ENCODE assay signal across 8 cellular contexts in genomic region chr12:96906849-96907664, GRCh38. TPM values are rescaled to one million over a fixed set of nuclear protein-coding genes. Genes with fewer than 3 reads are reported as not detected.
DNase-seq lines count a peak whose midpoint lies in the region; ATAC-seq and TF ChIP-seq lines count a peak whose summit lies in the region.

A gene with protein sequence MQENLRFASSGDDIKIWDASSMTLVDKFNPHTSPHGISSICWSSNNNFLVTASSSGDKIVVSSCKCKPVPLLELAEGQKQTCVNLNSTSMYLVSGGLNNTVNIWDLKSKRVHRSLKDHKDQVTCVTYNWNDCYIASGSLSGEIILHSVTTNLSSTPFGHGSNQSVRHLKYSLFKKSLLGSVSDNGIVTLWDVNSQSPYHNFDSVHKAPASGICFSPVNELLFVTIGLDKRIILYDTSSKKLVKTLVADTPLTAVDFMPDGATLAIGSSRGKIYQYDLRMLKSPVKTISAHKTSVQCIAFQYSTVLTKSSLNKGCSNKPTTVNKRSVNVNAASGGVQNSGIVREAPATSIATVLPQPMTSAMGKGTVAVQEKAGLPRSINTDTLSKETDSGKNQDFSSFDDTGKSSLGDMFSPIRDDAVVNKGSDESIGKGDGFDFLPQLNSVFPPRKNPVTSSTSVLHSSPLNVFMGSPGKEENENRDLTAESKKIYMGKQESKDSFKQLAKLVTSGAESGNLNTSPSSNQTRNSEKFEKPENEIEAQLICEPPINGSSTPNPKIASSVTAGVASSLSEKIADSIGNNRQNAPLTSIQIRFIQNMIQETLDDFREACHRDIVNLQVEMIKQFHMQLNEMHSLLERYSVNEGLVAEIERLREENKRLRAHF (plus strand): TSS chr12:96907257. CDS start chr12:96909760, 2,503 bp downstream.

- H3K27ac ChIP-seq in HL-60 (replicated peaks): peak within 1 kb of the TSS; percentile 78

- H3K27me3 Mint-ChIP-seq in endothelial cell (ENCODE audit: unreplicated experiment): peaks cover 6% of the 10 kb centered on the region
- H3K27me3 Mint-ChIP-seq in mesothelial cell of epicardium (ENCODE audit: low read depth): peaks cover 3% of the 10 kb centered on the region

- no peaks in the 10 kb centered on the region for H3K9me3 Mint-ChIP-seq in endothelial cell (ENCODE audit: unreplicated experiment)
- H3K9me3 Mint-ChIP-seq in mesothelial cell of epicardium: peaks cover 6% of the 10 kb centered on the region

- no peaks in the 10 kb centered on the region for H3K36me3 Mint-ChIP-seq in endothelial cell (ENCODE audit: low read depth, unreplicated experiment)
- no peaks in the 10 kb centered on the region for H3K36me3 Mint-ChIP-seq in mesothelial cell of epicardium

- peak within 1 kb of the TSS; percentile 98 for H3K4me3 ChIP-seq in HL-60 (replicated peaks; ENCODE audit: insufficient read depth, low read length)

- TF ChIP-seq CTCF in HL-60 (IDR thresholded peaks at IDR 0.05; ENCODE audit: insufficient read depth, low read length): no peak
- no peak for TF ChIP-seq CTCF in endothelial cell (IDR thresholded peaks at IDR 0.05; ENCODE audit: unreplicated experiment)
- TF ChIP-seq CTCF in mesothelial cell of epicardium (IDR thresholded peaks at IDR 0.05; ENCODE audit: unreplicated experiment): no peak

- no peaks in the 10 kb centered on the region for H3K27me3 ChIP-seq in HL-60 (ENCODE audit: insufficient read depth, poor library complexity, severe bottlenecking)

- ATAC-seq in GM19467 (IDR thresholded peaks at IDR 0.05; ENCODE audit: unreplicated experiment): peak; percentile 95

- H3K27ac Mint-ChIP-seq in endothelial cell (ENCODE audit: unreplicated experiment) (peak within 1 kb of the TSS; percentile 90), mesothelial cell of epicardium (peak within 1 kb of the TSS; percentile 90)

- H3K4me3 Mint-ChIP-seq in endothelial cell (ENCODE audit: unreplicated experiment) (peak within 1 kb of the TSS; percentile 97), mesothelial cell of epicardium (peak within 1 kb of the TSS; percentile 87)

- DNase-seq in COR-L47 (lab: John Stamatoyannopoulos, UW): peak; percentile 74
- peak; percentile 71 to 73 for DNase-seq in HL-60 (ENCODE audit: low read depth in 1 of 2, low spot score in 1 of 2)
- peak; percentile 66 for DNase-seq in NOMO-1 treated with dmso at 0.1 percent for 144 hours (lab: John Stamatoyannopoulos, UW; ENCODE audit: unreplicated experiment)
- peak; percentile 81 for DNase-seq in activated CD8-positive, alpha-beta memory T cell treated with anti-CD3 and anti-CD28 coated beads, Interleukin-2, amount 50 U/mL, for 4 hours
- peak; percentile 81 for DNase-seq in endothelial cell (ENCODE audit: low spot score)
- peak; percentile 51 to 83 for DNase-seq in mesothelial cell of epicardium (ENCODE audit: low spot score in 2 of 2, unreplicated experiment in 2 of 2)
- peak; percentile 50 to 74 for DNase-seq in stimulated activated CD8-positive, alpha-beta memory T cell treated with anti-CD3 and anti-CD28 coated beads, Interleukin-15, amount 100 ng/mL, for 4 hours (ENCODE audit: low read depth in 2 of 2)

- H3K4me1 Mint-ChIP-seq in endothelial cell (ENCODE audit: unreplicated experiment) (peaks cover 26% of the 10 kb centered on the region), mesothelial cell of epicardium (peaks cover 30% of the 10 kb centered on the region)

RNA-seq across cellular contexts. Expression of the gene that starts here (rescaled TPM):
- total RNA-seq in endothelial cell (ENCODE audit: unreplicated experiment) (18.4 TPM), mesothelial cell of epicardium (23.7 to 25.1 TPM (median 23.7 TPM) in 3 replicates)

Comparison
In these comparisons a context has a peak if more than half of its experiments do, and no peak if none do; other contexts are left out.
1. Peak in every context shown above with its lines: DNase-seq, ATAC-seq, H3K4me3 ChIP-seq and H3K27ac ChIP-seq.